1 cellular context compared by ENCODE assay signal in the genomic region with DNA sequence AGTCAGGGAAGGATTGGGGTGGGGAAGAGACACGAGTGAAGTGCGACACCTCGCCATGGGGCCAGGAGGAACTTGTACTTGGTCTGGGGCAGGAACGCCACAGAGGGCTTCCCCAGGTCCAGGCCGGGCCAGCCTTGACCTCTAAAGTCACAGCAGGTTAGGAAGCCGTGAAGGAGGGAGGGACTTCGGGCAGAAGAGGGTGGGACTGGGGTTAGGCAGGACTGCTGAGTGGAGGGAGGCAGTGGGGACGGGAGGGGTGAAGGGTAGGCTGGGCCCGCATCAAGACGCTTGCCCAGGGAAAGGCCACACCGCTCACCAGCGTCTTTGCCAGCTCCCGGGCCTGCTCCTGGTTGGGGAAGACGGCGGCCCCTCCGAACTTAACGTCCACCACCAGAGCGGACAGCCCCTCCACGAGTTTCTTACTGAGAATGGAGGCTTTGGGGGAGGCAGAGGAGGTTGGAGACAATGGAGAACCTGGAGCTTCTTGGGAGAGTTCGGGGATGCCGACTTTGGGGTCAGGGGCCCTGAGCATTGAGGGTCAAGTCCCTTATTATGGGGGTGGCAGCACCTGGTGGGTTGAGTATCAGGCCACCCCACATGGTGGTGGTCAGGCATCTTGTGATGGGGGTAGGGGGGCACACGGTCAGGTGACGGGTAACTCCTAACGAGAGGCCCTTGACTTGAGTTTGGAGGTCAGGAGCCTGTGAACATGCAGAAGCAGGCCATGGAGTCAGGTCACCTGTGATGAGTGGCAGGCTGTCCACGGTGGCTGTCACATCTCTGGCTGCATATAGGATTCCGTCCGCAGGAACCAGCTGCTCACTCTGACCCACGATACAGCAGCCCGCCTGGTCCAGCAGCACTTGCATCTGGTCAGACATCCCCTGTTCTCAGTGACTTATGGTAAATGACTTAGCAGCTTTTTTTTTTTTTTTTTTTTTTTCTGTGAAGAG.
TF ChIP-seq lines count a peak whose summit lies in the region.

No MANE protein-coding gene starts in this region.

TF ChIP-seq in HepG2, 621 proteins besides CTCF, POLR2A, EP300 and RAD21 (continued from another document and continues in another):
- TF ChIP-seq TEF (CRISPR knock-in tag; IDR thresholded peaks at IDR 0.05) (no peak), ELF3 (CRISPR knock-in tag; IDR thresholded peaks at IDR 0.05) (0 out of 2 replicates have a peak, but pooled peaks have one; percentile 15), PRDM4 (CRISPR knock-in tag; IDR thresholded peaks at IDR 0.05; ENCODE audit: borderline replicate concordance) (no peak), RBM39 (IDR thresholded peaks at IDR 0.05; ENCODE audit: low read depth, low read length, poor library complexity, severe bottlenecking) (no peak), CREM (IDR thresholded peaks at IDR 0.05) (no peak), CREM (CRISPR knock-in tag; IDR thresholded peaks at IDR 0.05) (no peak), PHF20 (CRISPR knock-in tag; IDR thresholded peaks at IDR 0.05) (no peak), ZBTB20 (CRISPR knock-in tag; IDR thresholded peaks at IDR 0.05; ENCODE audit: borderline replicate concordance, low read depth) (no peak), THYN1 (CRISPR knock-in tag; IDR thresholded peaks at IDR 0.05; ENCODE audit: borderline replicate concordance, low read depth) (no peak), MAF1 (CRISPR knock-in tag; IDR thresholded peaks at IDR 0.05; ENCODE audit: borderline replicate concordance) (no peak; the same call in 1 of the 2 replicates), ZSCAN31 (CRISPR knock-in tag; IDR thresholded peaks at IDR 0.05; ENCODE audit: low read depth) (0 out of 2 replicates have a peak, but pooled peaks have one; percentile 31), KDM4B (CRISPR knock-in tag; IDR thresholded peaks at IDR 0.05) (0 out of 2 replicates have a peak, but pooled peaks have one; percentile 45), ZNF451 (CRISPR knock-in tag; IDR thresholded peaks at IDR 0.05) (no peak), ZNF841 (CRISPR knock-in tag; IDR thresholded peaks at IDR 0.05; ENCODE audit: borderline replicate concordance) (no peak), ZNF34 (CRISPR knock-in tag; IDR thresholded peaks at IDR 0.05; ENCODE audit: borderline replicate concordance) (no peak), ZBTB42 (CRISPR knock-in tag; IDR thresholded peaks at IDR 0.05) (no peak), TP53 (CRISPR knock-in tag; conservative IDR thresholded peaks at IDR 0.05) (no peak), MBD4 (IDR thresholded peaks at IDR 0.05; ENCODE audit: borderline replicate concordance, low read length) (no peak), ZNF10 (CRISPR knock-in tag; IDR thresholded peaks at IDR 0.05; ENCODE audit: borderline replicate concordance, low read depth) (no peak), SIN3A (IDR thresholded peaks at IDR 0.05; ENCODE audit: borderline replicate concordance, low read depth, low read length) (no peak), ZNF235 (CRISPR knock-in tag; IDR thresholded peaks at IDR 0.05; ENCODE audit: borderline replicate concordance) (no peak), HIVEP1 (CRISPR knock-in tag; IDR thresholded peaks at IDR 0.05) (no peak; the same call in 1 of the 2 replicates), DNMT3B (CRISPR knock-in tag; conservative IDR thresholded peaks at IDR 0.05) (no peak), FOXO1 (CRISPR knock-in tag; IDR thresholded peaks at IDR 0.05) (no peak), ZNF20 (CRISPR knock-in tag; IDR thresholded peaks at IDR 0.05) (no peak), NBN (conservative IDR thresholded peaks at IDR 0.05) (no peak), PRDM10 (CRISPR knock-in tag; IDR thresholded peaks at IDR 0.05; ENCODE audit: low read depth) (no peak), HOXA9 (CRISPR knock-in tag; IDR thresholded peaks at IDR 0.05; ENCODE audit: borderline replicate concordance) (no peak), SMARCC2 (IDR thresholded peaks at IDR 0.05) (no peak), ZNF777 (CRISPR knock-in tag; IDR thresholded peaks at IDR 0.05) (no peak), ZNF614 (CRISPR knock-in tag; IDR thresholded peaks at IDR 0.05; ENCODE audit: borderline replicate concordance) (no peak), TCF7 (IDR thresholded peaks at IDR 0.05; ENCODE audit: low read depth) (no peak), CBFB (CRISPR knock-in tag; IDR thresholded peaks at IDR 0.05) (no peak), SALL1 (CRISPR knock-in tag; IDR thresholded peaks at IDR 0.05) (peak; percentile 15; the same call in 1 of the 2 replicates), CREB1 (IDR thresholded peaks at IDR 0.05) (no peak), CREB1 (CRISPR knock-in tag; IDR thresholded peaks at IDR 0.05) (no peak), RFX1 (IDR thresholded peaks at IDR 0.05) (no peak), DNMT1 (CRISPR knock-in tag; IDR thresholded peaks at IDR 0.05) (no peak), ZNF264 (CRISPR knock-in tag; IDR thresholded peaks at IDR 0.05) (no peak), ZIK1 (CRISPR knock-in tag; IDR thresholded peaks at IDR 0.05; ENCODE audit: borderline replicate concordance, low read depth) (no peak), ELF4 (CRISPR knock-in tag; IDR thresholded peaks at IDR 0.05; ENCODE audit: borderline replicate concordance) (no peak), NR2F2 (IDR thresholded peaks at IDR 0.05; ENCODE audit: borderline replicate concordance, low read depth) (peak; percentile 60; the same call in 1 of the 2 replicates), RFXANK (CRISPR knock-in tag; IDR thresholded peaks at IDR 0.05) (no peak), EZH2 (conservative IDR thresholded peaks at IDR 0.05; ENCODE audit: low read depth, low read length) (no peak), ZSCAN30 (CRISPR knock-in tag; IDR thresholded peaks at IDR 0.05) (no peak), TOPORS (CRISPR knock-in tag; IDR thresholded peaks at IDR 0.05) (0 out of 2 replicates have a peak, but pooled peaks have one; percentile 6), NFRKB (IDR thresholded peaks at IDR 0.05) (no peak), ZNF234 (CRISPR knock-in tag; conservative IDR thresholded peaks at IDR 0.05) (no peak), SP1 (IDR thresholded peaks at IDR 0.05) (no peak), SP1 (CRISPR knock-in tag; IDR thresholded peaks at IDR 0.05) (peak; percentile 58; the same call in 1 of the 2 replicates), ZNF432 (CRISPR knock-in tag; IDR thresholded peaks at IDR 0.05; ENCODE audit: borderline replicate concordance) (no peak)
- TF ChIP-seq, protein P1, sequence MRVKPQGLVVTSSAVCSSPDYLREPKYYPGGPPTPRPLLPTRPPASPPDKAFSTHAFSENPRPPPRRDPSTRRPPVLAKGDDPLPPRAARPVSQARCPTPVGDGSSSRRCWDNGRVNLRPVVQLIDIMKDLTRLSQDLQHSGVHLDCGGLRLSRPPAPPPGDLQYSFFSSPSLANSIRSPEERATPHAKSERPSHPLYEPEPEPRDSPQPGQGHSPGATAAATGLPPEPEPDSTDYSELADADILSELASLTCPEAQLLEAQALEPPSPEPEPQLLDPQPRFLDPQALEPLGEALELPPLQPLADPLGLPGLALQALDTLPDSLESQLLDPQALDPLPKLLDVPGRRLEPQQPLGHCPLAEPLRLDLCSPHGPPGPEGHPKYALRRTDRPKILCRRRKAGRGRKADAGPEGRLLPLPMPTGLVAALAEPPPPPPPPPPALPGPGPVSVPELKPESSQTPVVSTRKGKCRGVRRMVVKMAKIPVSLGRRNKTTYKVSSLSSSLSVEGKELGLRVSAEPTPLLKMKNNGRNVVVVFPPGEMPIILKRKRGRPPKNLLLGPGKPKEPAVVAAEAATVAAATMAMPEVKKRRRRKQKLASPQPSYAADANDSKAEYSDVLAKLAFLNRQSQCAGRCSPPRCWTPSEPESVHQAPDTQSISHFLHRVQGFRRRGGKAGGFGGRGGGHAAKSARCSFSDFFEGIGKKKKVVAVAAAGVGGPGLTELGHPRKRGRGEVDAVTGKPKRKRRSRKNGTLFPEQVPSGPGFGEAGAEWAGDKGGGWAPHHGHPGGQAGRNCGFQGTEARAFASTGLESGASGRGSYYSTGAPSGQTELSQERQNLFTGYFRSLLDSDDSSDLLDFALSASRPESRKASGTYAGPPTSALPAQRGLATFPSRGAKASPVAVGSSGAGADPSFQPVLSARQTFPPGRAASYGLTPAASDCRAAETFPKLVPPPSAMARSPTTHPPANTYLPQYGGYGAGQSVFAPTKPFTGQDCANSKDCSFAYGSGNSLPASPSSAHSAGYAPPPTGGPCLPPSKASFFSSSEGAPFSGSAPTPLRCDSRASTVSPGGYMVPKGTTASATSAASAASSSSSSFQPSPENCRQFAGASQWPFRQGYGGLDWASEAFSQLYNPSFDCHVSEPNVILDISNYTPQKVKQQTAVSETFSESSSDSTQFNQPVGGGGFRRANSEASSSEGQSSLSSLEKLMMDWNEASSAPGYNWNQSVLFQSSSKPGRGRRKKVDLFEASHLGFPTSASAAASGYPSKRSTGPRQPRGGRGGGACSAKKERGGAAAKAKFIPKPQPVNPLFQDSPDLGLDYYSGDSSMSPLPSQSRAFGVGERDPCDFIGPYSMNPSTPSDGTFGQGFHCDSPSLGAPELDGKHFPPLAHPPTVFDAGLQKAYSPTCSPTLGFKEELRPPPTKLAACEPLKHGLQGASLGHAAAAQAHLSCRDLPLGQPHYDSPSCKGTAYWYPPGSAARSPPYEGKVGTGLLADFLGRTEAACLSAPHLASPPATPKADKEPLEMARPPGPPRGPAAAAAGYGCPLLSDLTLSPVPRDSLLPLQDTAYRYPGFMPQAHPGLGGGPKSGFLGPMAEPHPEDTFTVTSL (CRISPR knock-in tag; IDR thresholded peaks at IDR 0.05; ENCODE audit: borderline replicate concordance): no peak
- TF ChIP-seq, protein P2, sequence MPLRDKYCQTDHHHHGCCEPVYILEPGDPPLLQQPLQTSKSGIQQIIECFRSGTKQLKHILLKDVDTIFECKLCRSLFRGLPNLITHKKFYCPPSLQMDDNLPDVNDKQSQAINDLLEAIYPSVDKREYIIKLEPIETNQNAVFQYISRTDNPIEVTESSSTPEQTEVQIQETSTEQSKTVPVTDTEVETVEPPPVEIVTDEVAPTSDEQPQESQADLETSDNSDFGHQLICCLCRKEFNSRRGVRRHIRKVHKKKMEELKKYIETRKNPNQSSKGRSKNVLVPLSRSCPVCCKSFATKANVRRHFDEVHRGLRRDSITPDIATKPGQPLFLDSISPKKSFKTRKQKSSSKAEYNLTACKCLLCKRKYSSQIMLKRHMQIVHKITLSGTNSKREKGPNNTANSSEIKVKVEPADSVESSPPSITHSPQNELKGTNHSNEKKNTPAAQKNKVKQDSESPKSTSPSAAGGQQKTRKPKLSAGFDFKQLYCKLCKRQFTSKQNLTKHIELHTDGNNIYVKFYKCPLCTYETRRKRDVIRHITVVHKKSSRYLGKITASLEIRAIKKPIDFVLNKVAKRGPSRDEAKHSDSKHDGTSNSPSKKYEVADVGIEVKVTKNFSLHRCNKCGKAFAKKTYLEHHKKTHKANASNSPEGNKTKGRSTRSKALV (CRISPR knock-in tag; IDR thresholded peaks at IDR 0.05): no peak
- TF ChIP-seq, protein P3, sequence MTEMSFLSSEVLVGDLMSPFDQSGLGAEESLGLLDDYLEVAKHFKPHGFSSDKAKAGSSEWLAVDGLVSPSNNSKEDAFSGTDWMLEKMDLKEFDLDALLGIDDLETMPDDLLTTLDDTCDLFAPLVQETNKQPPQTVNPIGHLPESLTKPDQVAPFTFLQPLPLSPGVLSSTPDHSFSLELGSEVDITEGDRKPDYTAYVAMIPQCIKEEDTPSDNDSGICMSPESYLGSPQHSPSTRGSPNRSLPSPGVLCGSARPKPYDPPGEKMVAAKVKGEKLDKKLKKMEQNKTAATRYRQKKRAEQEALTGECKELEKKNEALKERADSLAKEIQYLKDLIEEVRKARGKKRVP (CRISPR knock-in tag; IDR thresholded peaks at IDR 0.05): no peak
